1 cellular context compared by ENCODE assay signal in the genomic region with DNA sequence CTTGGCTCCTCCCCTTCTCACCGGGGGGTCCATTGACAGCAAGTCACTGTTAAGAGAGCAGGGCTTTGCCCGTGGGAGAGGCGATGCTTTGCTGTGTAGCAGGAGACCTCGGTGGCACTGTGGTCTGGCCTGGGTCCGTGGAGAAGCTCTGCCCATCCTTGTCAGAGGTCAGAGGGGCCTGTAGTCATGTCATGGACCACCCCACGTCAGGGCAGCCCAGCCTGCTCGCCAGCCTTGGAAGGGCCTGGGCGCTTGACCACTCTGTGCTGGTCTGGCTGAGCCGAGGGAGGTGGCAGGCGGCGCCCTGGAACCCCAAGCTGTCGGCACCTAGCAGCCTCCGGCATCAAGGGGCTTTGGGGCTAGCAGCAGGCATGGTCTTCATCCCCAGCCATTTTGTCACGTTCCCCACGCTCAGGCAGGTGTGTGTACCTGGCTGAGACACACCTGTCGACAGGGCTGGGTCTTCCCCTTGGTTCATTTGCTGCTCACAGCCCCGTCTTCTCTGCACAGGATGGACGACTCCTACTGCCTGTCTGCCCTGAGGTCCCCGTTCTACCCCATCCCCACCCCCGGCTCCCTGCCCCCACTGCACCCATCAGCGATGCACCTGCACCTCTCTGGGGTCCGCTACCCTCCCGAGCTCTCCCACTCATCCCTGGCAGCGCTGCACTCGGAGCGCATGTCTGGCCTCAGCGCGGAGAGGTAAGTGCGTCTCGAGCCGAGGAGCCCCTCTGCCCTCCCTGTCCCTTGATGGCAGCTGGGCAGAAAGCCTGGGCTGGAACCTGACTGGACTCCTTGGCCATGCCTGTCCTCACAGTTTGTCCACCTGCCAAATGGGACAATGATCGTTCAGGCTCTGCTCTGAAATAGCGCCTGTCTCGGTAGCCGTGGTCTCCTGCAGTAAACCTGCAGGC.
TF ChIP-seq lines count a peak whose summit lies in the region.

No MANE protein-coding gene starts in this region.

TF ChIP-seq in IMR-90, 13 proteins besides CTCF, POLR2A, EP300 and RAD21:
- TF ChIP-seq NFE2L2 (IDR thresholded peaks at IDR 0.05; ENCODE audit: low read depth, low read length) (no peak), MAZ (IDR thresholded peaks at IDR 0.05; ENCODE audit: borderline replicate concordance, low read depth, low read length) (no peak), SMC3 (IDR thresholded peaks at IDR 0.05; ENCODE audit: low read depth, low read length) (no peak), BHLHE40 (IDR thresholded peaks at IDR 0.05; ENCODE audit: low read depth, low read length) (no peak), ELK1 (IDR thresholded peaks at IDR 0.05; ENCODE audit: borderline replicate concordance, low read depth, low read length) (no peak), RCOR1 (IDR thresholded peaks at IDR 0.05; ENCODE audit: insufficient replicate concordance, low read length) (no peak), RFX5 (IDR thresholded peaks at IDR 0.05; ENCODE audit: low read depth, low read length) (no peak), MXI1 (IDR thresholded peaks at IDR 0.05; ENCODE audit: borderline replicate concordance, low read depth, low read length) (no peak), MAFK (IDR thresholded peaks at IDR 0.05; ENCODE audit: low read depth, low read length) (no peak), FOS (IDR thresholded peaks at IDR 0.05; ENCODE audit: low read depth, low read length) (no peak), CEBPB (IDR thresholded peaks at IDR 0.05; ENCODE audit: low read depth, low read length) (no peak), CHD1 (IDR thresholded peaks at IDR 0.05; ENCODE audit: low read depth, low read length) (no peak)
- TF ChIP-seq, protein P1, sequence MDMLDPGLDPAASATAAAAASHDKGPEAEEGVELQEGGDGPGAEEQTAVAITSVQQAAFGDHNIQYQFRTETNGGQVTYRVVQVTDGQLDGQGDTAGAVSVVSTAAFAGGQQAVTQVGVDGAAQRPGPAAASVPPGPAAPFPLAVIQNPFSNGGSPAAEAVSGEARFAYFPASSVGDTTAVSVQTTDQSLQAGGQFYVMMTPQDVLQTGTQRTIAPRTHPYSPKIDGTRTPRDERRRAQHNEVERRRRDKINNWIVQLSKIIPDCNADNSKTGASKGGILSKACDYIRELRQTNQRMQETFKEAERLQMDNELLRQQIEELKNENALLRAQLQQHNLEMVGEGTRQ (IDR thresholded peaks at IDR 0.05; ENCODE audit: low read depth, low read length): no peak
